20 cellular contexts compared by ENCODE assay signal in genomic region chr2:9590635-9591034, GRCh38. TPM values are rescaled to one million over a fixed set of nuclear protein-coding genes. Genes with fewer than 3 reads are reported as not detected.
DNase-seq lines count a peak whose midpoint lies in the region; ATAC-seq and TF ChIP-seq lines count a peak whose summit lies in the region.
"Had no signal": no experiment of that assay in that cellular context is flagged by ENCODE, and none has a peak within 500 bp of the region (broad histone marks: within the 10 kb centered on the region; RNA-seq: fewer than 3 reads in every experiment).

No MANE protein-coding gene starts in this region.

- ATAC-seq in activated T-cell treated with anti-CD3 and anti-CD28 coated beads, Interleukin-2, amount 50 U/mL, for 4 hours, result peak; percentile 38 to 51
- ATAC-seq in PC-3 (peak; percentile 61; the same call in 1 of the 2 replicates), GM21367 (IDR thresholded peaks at IDR 0.05; ENCODE audit: unreplicated experiment) (no peak)
- no peak for ATAC-seq in central memory CD8-positive, alpha-beta T cell (replicated peaks; ENCODE audit: extremely low read depth, poor library complexity, severe bottlenecking)
- ATAC-seq: gastroesophageal sphincter, GM23338, mucosa of descending colon had no signal

- no peak overlapping the region for H3K27ac ChIP-seq in PC-3 (ENCODE audit: low read length)
- H3K27ac ChIP-seq in adrenal gland, result no peak overlapping the region
- H3K27ac ChIP-seq: gastroesophageal sphincter, left ventricle myocardium inferior, tibial artery had no signal

- peaks cover 90% of the 10 kb centered on the region for H3K79me2 ChIP-seq in PC-3 (ENCODE audit: low read length)

- H3K4me3 Mint-ChIP-seq in activated T-cell treated with anti-CD3 and anti-CD28 coated beads, Interleukin-2, amount 50 U/mL, for 4 hours, result peak overlapping the region; percentile 39
- H3K4me3 Mint-ChIP-seq in central memory CD8-positive, alpha-beta T cell, result no peak overlapping the region
- H3K4me3 Mint-ChIP-seq in stimulated activated naive CD8-positive, alpha-beta T cell treated with anti-CD3 and anti-CD28 coated beads, Interleukin-15, Interleukin-2, amounts not matched to agents 100 ng/mL and 50 ng/mL, for 24 hours, result peak overlapping the region; percentile 45
- H3K4me3 Mint-ChIP-seq: CD4-positive, CD25-positive, alpha-beta regulatory T cell; GM23338; IgD-negative memory B cell had no signal

- no peak overlapping the region for H2AFZ ChIP-seq in PC-3 (ENCODE audit: low read length)
- H2AFZ ChIP-seq: GM23338 had no signal

- H3F3A ChIP-seq in PC-3 (ENCODE audit: low read length, unreplicated experiment), result peaks cover 3% of the 10 kb centered on the region

- H3K27me3 ChIP-seq in PC-3 (ENCODE audit: low read length), result no peaks in the 10 kb centered on the region
- no peaks in the 10 kb centered on the region for H3K27me3 ChIP-seq in adrenal gland
- H3K27me3 ChIP-seq: gastroesophageal sphincter, tibial artery had no signal

- H3K27me3 Mint-ChIP-seq in activated T-cell treated with anti-CD3 and anti-CD28 coated beads, Interleukin-2, amount 50 U/mL, for 4 hours (ENCODE audit: low read depth), result no peaks in the 10 kb centered on the region
- H3K27me3 Mint-ChIP-seq in central memory CD8-positive, alpha-beta T cell, result no peaks in the 10 kb centered on the region
- no peaks in the 10 kb centered on the region for H3K27me3 Mint-ChIP-seq in stimulated activated naive CD8-positive, alpha-beta T cell treated with anti-CD3 and anti-CD28 coated beads, Interleukin-15, Interleukin-2, amounts not matched to agents 100 ng/mL and 50 ng/mL, for 24 hours
- H3K27me3 Mint-ChIP-seq: CD4-positive, CD25-positive, alpha-beta regulatory T cell; IgD-negative memory B cell had no signal

- POLR2A ChIA-PET in PC-3 (lab: Charles Lee; ENCODE audit: unreplicated experiment), result no interaction called here

- peaks cover 27% of the 10 kb centered on the region for H3K4me1 ChIP-seq in PC-3 (ENCODE audit: insufficient read depth, low read length)
- peaks cover 16 to 26% of the 10 kb centered on the region in 2 donors for H3K4me1 ChIP-seq in adrenal gland (replicated peaks in 1 of 2)

- peaks cover 45% of the 10 kb centered on the region for H4K20me1 ChIP-seq in PC-3 (ENCODE audit: low read length)

- H3K4me2 ChIP-seq in PC-3 (ENCODE audit: low read length), result no peak overlapping the region
- H3K4me2 ChIP-seq: GM23338 had no signal

- CTCF ChIA-PET in PC-3 (lab: Charles Lee), result no interaction called here

- intact Hi-C loops in PC-3 (cut with micrococcal nuclease), result no loop called here
- intact Hi-C loops in adrenal gland (cut with DNase I), result no loop called here

- no peak for TF ChIP-seq POLR2A in adrenal gland (IDR thresholded peaks at IDR 0.05)

- TF ChIP-seq CTCF in PC-3 (conservative IDR thresholded peaks at IDR 0.05; ENCODE audit: low read depth, low read length) (no peak), adrenal gland (IDR thresholded peaks at IDR 0.05) (no peak)

- no peaks in the 10 kb centered on the region for H3K9me3 Mint-ChIP-seq in activated T-cell treated with anti-CD3 and anti-CD28 coated beads, Interleukin-2, amount 50 U/mL, for 4 hours
- no peaks in the 10 kb centered on the region for H3K9me3 Mint-ChIP-seq in central memory CD8-positive, alpha-beta T cell
- no peaks in the 10 kb centered on the region for H3K9me3 Mint-ChIP-seq in stimulated activated naive CD8-positive, alpha-beta T cell treated with anti-CD3 and anti-CD28 coated beads, Interleukin-15, Interleukin-2, amounts not matched to agents 100 ng/mL and 50 ng/mL, for 24 hours
- H3K9me3 Mint-ChIP-seq: CD4-positive, CD25-positive, alpha-beta regulatory T cell; GM23338; IgD-negative memory B cell had no signal

- H3K9me2 ChIP-seq in PC-3 (replicated peaks; ENCODE audit: low read length), result no peaks in the 10 kb centered on the region

- H3K36me3 Mint-ChIP-seq in activated T-cell treated with anti-CD3 and anti-CD28 coated beads, Interleukin-2, amount 50 U/mL, for 4 hours (ENCODE audit: insufficient read depth), result peaks cover 48% of the 10 kb centered on the region
- peaks cover 49% of the 10 kb centered on the region for H3K36me3 Mint-ChIP-seq in central memory CD8-positive, alpha-beta T cell (ENCODE audit: insufficient read depth)
- H3K36me3 Mint-ChIP-seq in stimulated activated naive CD8-positive, alpha-beta T cell treated with anti-CD3 and anti-CD28 coated beads, Interleukin-15, Interleukin-2, amounts not matched to agents 100 ng/mL and 50 ng/mL, for 24 hours (ENCODE audit: low read depth), result peaks cover 55% of the 10 kb centered on the region

- peaks cover 44% of the 10 kb centered on the region for H3K4me1 Mint-ChIP-seq in activated T-cell treated with anti-CD3 and anti-CD28 coated beads, Interleukin-2, amount 50 U/mL, for 4 hours (ENCODE audit: low read depth)
- H3K4me1 Mint-ChIP-seq in central memory CD8-positive, alpha-beta T cell, result peaks cover 43% of the 10 kb centered on the region
- peaks cover 57% of the 10 kb centered on the region for H3K4me1 Mint-ChIP-seq in stimulated activated naive CD8-positive, alpha-beta T cell treated with anti-CD3 and anti-CD28 coated beads, Interleukin-15, Interleukin-2, amounts not matched to agents 100 ng/mL and 50 ng/mL, for 24 hours (ENCODE audit: low read depth)

- H3K27ac Mint-ChIP-seq in central memory CD8-positive, alpha-beta T cell (ENCODE audit: low read depth), result peak overlapping the region; percentile 85
- peak overlapping the region; percentile 75 for H3K27ac Mint-ChIP-seq in stimulated activated naive CD8-positive, alpha-beta T cell treated with anti-CD3 and anti-CD28 coated beads, Interleukin-15, Interleukin-2, amounts not matched to agents 100 ng/mL and 50 ng/mL, for 24 hours
- H3K27ac Mint-ChIP-seq: CD4-positive, CD25-positive, alpha-beta regulatory T cell; GM23338 had no signal

- TSS peak; percentile 24 for BruUV-seq in PC-3 (replicated peaks; lab: Mats Ljungman, UMichigan)

- no peaks in the 10 kb centered on the region for H3K9me3 ChIP-seq in PC-3 (ENCODE audit: low read length)
- no peaks in the 10 kb centered on the region for H3K9me3 ChIP-seq in adrenal gland (replicated peaks in 1 of 3)
- H3K9me3 ChIP-seq: gastroesophageal sphincter, left ventricle myocardium inferior, mucosa of descending colon, tibial artery had no signal

- DNase-seq in activated T-cell treated with anti-CD3 and anti-CD28 coated beads, Interleukin-2, amount 50 U/mL, for 4 hours, result no peak
- DNase-seq in activated T-cell treated with anti-CD3 and anti-CD28 coated beads for 4 hours, result no peak
- peak; percentile 26 for DNase-seq in PC-3
- DNase-seq in central memory CD8-positive, alpha-beta T cell (ENCODE audit: low spot score in 2 of 2), result no peak
- DNase-seq in NCI-H2081 (lab: John Stamatoyannopoulos, UW), result no peak
- no peak for DNase-seq in adrenal gland
- DNase-seq: activated CD4-positive, alpha-beta T cell treated with anti-CD3 and anti-CD28 coated beads, Interleukin-2, amount 50 U/mL, for 4 hours; activated effector memory CD4-positive, alpha-beta T cell treated with Interleukin-2 at 50 U/mL for 16 hours; DND-41; left ventricle myocardium inferior; mucosa of descending colon; NCI-H774; retina; tibial artery had no signal

- 80 to 84% (median 82%) methylated on average over 3 of the region's 3 CpGs for WGBS in adrenal gland, 4 donors

- peaks cover 55% of the 10 kb centered on the region for H3K36me3 ChIP-seq in PC-3 (ENCODE audit: low read depth, low read length)
- peaks cover 0 to 26% of the 10 kb centered on the region in 2 donors for H3K36me3 ChIP-seq in adrenal gland (replicated peaks in 1 of 2)

- no peak overlapping the region for H3K4me3 ChIP-seq in PC-3 (ENCODE audit: low read length)
- no peak overlapping the region for H3K4me3 ChIP-seq in adrenal gland
- H3K4me3 ChIP-seq: gastroesophageal sphincter, GM23338, left ventricle myocardium inferior, mucosa of descending colon, tibial artery had no signal

- no peak overlapping the region for H3K9ac ChIP-seq in PC-3 (ENCODE audit: low read length)

RNA-seq across cellular contexts. Expression of gene ADAM17, which starts 35.0 kb away (rescaled TPM):
- total RNA-seq in activated T-cell treated with anti-CD3 and anti-CD28 coated beads, Interleukin-2, amount 50 U/mL, for 4 hours, result 10 to 100 TPM; 19.6 to 42.0 (median 21.6) TPM
- total RNA-seq in PC-3 (2014; rRNA removed) (23.0 and 34.3 TPM in 2 replicates), adrenal gland (10 to 100 TPM; 14.5 to 30.0 (median 22.3) TPM)
- 10 to 100 TPM; 10.6 to 15.0 (median 12.3) TPM for polyA plus RNA-seq in adrenal gland

RNA-seq across cellular contexts. Expression of gene YWHAQ, which starts 40.2 kb away (rescaled TPM):
- total RNA-seq in activated T-cell treated with anti-CD3 and anti-CD28 coated beads, Interleukin-2, amount 50 U/mL, for 4 hours, result 100 to 1,000 TPM; 641 to 717 (median 687) TPM
- total RNA-seq in PC-3 (2014; rRNA removed) (354 and 377 TPM in 2 replicates), adrenal gland (100 to 1,000 TPM; 157 to 296 (median 241) TPM)
- polyA plus RNA-seq in adrenal gland, result 100 to 1,000 TPM in 1 of 3 donors, 10 to 100 TPM in 2; 74.1 to 477 (median 87.7) TPM

Comparison
In these comparisons a context has a peak if more than half of its experiments do, and no peak if none do; other contexts are left out.
1. ATAC-seq: peak in activated T-cell treated with anti-CD3 and anti-CD28 coated beads, Interleukin-2, amount 50 U/mL, for 4 hours (2 of 2) and PC-3 (single experiment); none in central memory CD8-positive, alpha-beta T cell (single experiment) and GM21367 (single experiment).